In the genomic region with DNA sequence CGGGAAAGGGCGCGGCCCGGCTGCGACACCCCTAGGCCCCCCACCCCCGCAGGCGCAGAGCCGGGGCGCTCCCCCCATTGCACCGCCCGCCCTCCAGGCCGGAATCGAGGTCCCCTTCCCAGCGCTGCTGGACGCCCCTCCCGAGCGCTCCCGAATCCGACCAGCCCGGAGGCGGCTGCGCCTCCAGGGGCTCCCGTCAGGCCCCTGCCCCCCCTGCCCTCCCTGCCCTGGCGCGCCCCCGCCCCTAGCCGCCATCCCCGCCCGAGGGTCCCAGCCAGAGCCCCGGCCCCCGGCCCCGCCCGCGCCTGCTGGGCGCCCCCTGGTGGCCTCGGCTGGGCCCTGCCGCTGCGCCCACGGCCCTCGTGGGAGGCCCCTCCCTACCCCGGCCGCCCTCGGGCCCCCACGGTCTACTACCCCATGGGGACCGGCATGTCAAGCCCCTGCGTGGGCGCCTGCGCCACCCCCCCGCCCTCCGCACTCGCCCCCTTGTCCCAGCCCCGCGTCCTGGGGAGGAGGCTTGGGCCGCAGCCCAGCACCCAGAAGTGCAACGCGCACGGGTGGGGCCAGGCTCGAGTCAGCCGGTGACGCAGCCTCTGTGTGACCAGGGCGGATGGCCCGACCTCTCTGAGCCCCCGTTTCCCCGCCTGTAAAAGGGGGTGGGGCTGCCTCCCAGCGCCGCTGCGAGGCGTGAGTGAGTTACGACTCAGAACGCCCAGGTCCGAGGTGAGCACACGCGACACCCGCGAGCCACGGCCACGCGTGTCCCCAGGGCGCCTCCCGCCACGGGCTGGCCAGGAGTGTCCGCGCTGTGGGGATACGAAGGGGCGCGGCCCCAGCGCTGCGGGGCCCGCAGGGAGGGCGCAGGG, we compare ENCODE assay signal across 8 cellular contexts.
DNase-seq lines count a peak whose midpoint lies in the region; ATAC-seq and TF ChIP-seq lines count a peak whose summit lies in the region.

No MANE protein-coding gene starts in this region.

- intact Hi-C loops in activated CD4-positive, alpha-beta T cell treated with anti-CD3 and anti-CD28 coated beads, Interleukin-2, amount 10 ng/mL, durations not matched to agents 24 days and 14 days (cut with micrococcal nuclease): no loop called here
- intact Hi-C loops in dendritic cell treated with granulocyte-macrophage colony-stimulating factor and Interleukin-4, amounts not matched to agents 40 ng/mL and 50 ng/mL, for 4 days (cut with micrococcal nuclease): no loop called here
- intact Hi-C loops in lower leg skin (cut with DNase I; ENCODE audit: low total_unique reads): no loop called here

- DNase-seq in GM12864 (ENCODE audit: low read depth) (no peak), lower leg skin (ENCODE audit: low spot score in 2 of 2) (peak; percentile 80 to 98), SHP77 (lab: John Stamatoyannopoulos, UW) (no peak)
- DNase-seq in activated CD4-positive, alpha-beta T cell treated with anti-CD3 and anti-CD28 coated beads, Interleukin-2, amount 10 ng/mL, durations not matched to agents 24 days and 14 days: peak; percentile 89
- DNase-seq in stimulated activated CD4-positive, alpha-beta T cell treated with anti-CD3 and anti-CD28 coated beads, TNF-alpha, amount 100 ng/mL, for 48 hours (ENCODE audit: low read depth in 3 of 3): peak; percentile 42 to 64 (median 62)

- H3K36me3 Mint-ChIP-seq in activated CD4-positive, alpha-beta T cell treated with anti-CD3 and anti-CD28 coated beads, Interleukin-2, amount 10 ng/mL, durations not matched to agents 24 days and 14 days (ENCODE audit: low read depth): no peaks in the 10 kb centered on the region
- no peaks in the 10 kb centered on the region for H3K36me3 Mint-ChIP-seq in dendritic cell treated with granulocyte-macrophage colony-stimulating factor and Interleukin-4, amounts not matched to agents 40 ng/mL and 50 ng/mL, for 4 days (ENCODE audit: low read depth)

- H3K4me3 Mint-ChIP-seq in activated CD4-positive, alpha-beta T cell treated with anti-CD3 and anti-CD28 coated beads, Interleukin-2, amount 10 ng/mL, durations not matched to agents 24 days and 14 days: peak overlapping the region; percentile 70
- H3K4me3 Mint-ChIP-seq in dendritic cell treated with granulocyte-macrophage colony-stimulating factor and Interleukin-4, amounts not matched to agents 40 ng/mL and 50 ng/mL, for 4 days: peak overlapping the region; percentile 82

- peak overlapping the region; percentile 41 for H3K27ac Mint-ChIP-seq in activated CD4-positive, alpha-beta T cell treated with anti-CD3 and anti-CD28 coated beads, Interleukin-2, amount 10 ng/mL, durations not matched to agents 24 days and 14 days
- H3K27ac Mint-ChIP-seq in dendritic cell treated with granulocyte-macrophage colony-stimulating factor and Interleukin-4, amounts not matched to agents 40 ng/mL and 50 ng/mL, for 4 days: peak overlapping the region; percentile 91

- H3K9ac ChIP-seq in Loucy (ENCODE audit: low read depth, low read length, poor library complexity, severe bottlenecking): peak overlapping the region; percentile 76

- WGBS in lower leg skin, 2 donors: 0 to 1% methylated on average over 32 to 43 of the region's 90 CpGs

- H3K27me3 Mint-ChIP-seq in activated CD4-positive, alpha-beta T cell treated with anti-CD3 and anti-CD28 coated beads, Interleukin-2, amount 10 ng/mL, durations not matched to agents 24 days and 14 days: no peaks in the 10 kb centered on the region
- H3K27me3 Mint-ChIP-seq in dendritic cell treated with granulocyte-macrophage colony-stimulating factor and Interleukin-4, amounts not matched to agents 40 ng/mL and 50 ng/mL, for 4 days: peaks cover 2% of the 10 kb centered on the region

- H2AFZ ChIP-seq in Loucy (ENCODE audit: low read length): peak overlapping the region; percentile 92

- no peaks in the 10 kb centered on the region for H3K27me3 ChIP-seq in Loucy (ENCODE audit: insufficient read depth, low read length, poor library complexity, severe bottlenecking)

- H3K4me2 ChIP-seq in Loucy (ENCODE audit: low read depth, low read length, poor library complexity, severe bottlenecking): peak overlapping the region; percentile 81

- TF ChIP-seq CTCF in GM12864 (IDR thresholded peaks at IDR 0.05; ENCODE audit: low read depth, low read length, missing control alignments): peak; percentile 53
- TF ChIP-seq CTCF in Loucy (conservative IDR thresholded peaks at IDR 0.05; ENCODE audit: low read length): peak; percentile 53
- TF ChIP-seq CTCF in lower leg skin (IDR thresholded peaks at IDR 0.05): no peak

- no peaks in the 10 kb centered on the region for H3K9me3 ChIP-seq in Loucy (ENCODE audit: insufficient read depth, low read depth, low read length)

- H3K4me3 ChIP-seq in GM12864 (ENCODE audit: low read depth, low read length) (peak overlapping the region; percentile 24), Loucy (ENCODE audit: low read length, poor library complexity, severe bottlenecking) (peak overlapping the region; percentile 79), lower leg skin (ENCODE audit: low read depth, poor library complexity, severe bottlenecking) (peak overlapping the region; percentile 46)

- peaks cover 3% of the 10 kb centered on the region; the same call in 1 of the 2 replicates for H3F3A ChIP-seq in Loucy (ENCODE audit: low read depth)

- peaks cover 5% of the 10 kb centered on the region for H3K4me1 ChIP-seq in Loucy (ENCODE audit: insufficient read depth, low read length, poor library complexity, severe bottlenecking)

- H4K20me1 ChIP-seq in Loucy (ENCODE audit: insufficient read depth, low read length, poor library complexity, severe bottlenecking): no peaks in the 10 kb centered on the region

- no peak for TF ChIP-seq POLR2A in lower leg skin (IDR thresholded peaks at IDR 0.05)

- H3K4me1 Mint-ChIP-seq in activated CD4-positive, alpha-beta T cell treated with anti-CD3 and anti-CD28 coated beads, Interleukin-2, amount 10 ng/mL, durations not matched to agents 24 days and 14 days: peaks cover 3% of the 10 kb centered on the region
- peaks cover 1% of the 10 kb centered on the region for H3K4me1 Mint-ChIP-seq in dendritic cell treated with granulocyte-macrophage colony-stimulating factor and Interleukin-4, amounts not matched to agents 40 ng/mL and 50 ng/mL, for 4 days (ENCODE audit: low read depth)

- H3K9me3 Mint-ChIP-seq in activated CD4-positive, alpha-beta T cell treated with anti-CD3 and anti-CD28 coated beads, Interleukin-2, amount 10 ng/mL, durations not matched to agents 24 days and 14 days: no peaks in the 10 kb centered on the region
- H3K9me3 Mint-ChIP-seq in dendritic cell treated with granulocyte-macrophage colony-stimulating factor and Interleukin-4, amounts not matched to agents 40 ng/mL and 50 ng/mL, for 4 days: peaks cover 2% of the 10 kb centered on the region

- ATAC-seq in HG03354 (IDR thresholded peaks at IDR 0.05; ENCODE audit: poor library complexity, severe bottlenecking, unreplicated experiment): no peak

- no peaks in the 10 kb centered on the region for H3K79me2 ChIP-seq in Loucy (ENCODE audit: insufficient read depth, low read length)

- no peaks in the 10 kb centered on the region for H3K36me3 ChIP-seq in Loucy (ENCODE audit: insufficient read depth, low read length)

- no peaks in the 10 kb centered on the region for H3K9me2 ChIP-seq in Loucy (replicated peaks; ENCODE audit: low read depth, low read length)

Comparison
In these comparisons a context has a peak if more than half of its experiments do, and no peak if none do; other contexts are left out.
1. DNase-seq: peak in activated CD4-positive, alpha-beta T cell treated with anti-CD3 and anti-CD28 coated beads, Interleukin-2, amount 10 ng/mL, durations not matched to agents 24 days and 14 days (single experiment), lower leg skin (2 of 2) and stimulated activated CD4-positive, alpha-beta T cell treated with anti-CD3 and anti-CD28 coated beads, TNF-alpha, amount 100 ng/mL, for 48 hours (3 of 3); none in GM12864 (single experiment) and SHP77 (0 of 2).
2. H3K4me3 ChIP-seq: peak in every context shown above with its lines; median percentile 79 in Loucy; 46 in lower leg skin; 24 in GM12864.
3. CTCF ChIP-seq: peak in GM12864 (single experiment) and Loucy (single experiment); none in lower leg skin (0 of 3).